9 cellular contexts compared by ENCODE assay signal in the genomic region with DNA sequence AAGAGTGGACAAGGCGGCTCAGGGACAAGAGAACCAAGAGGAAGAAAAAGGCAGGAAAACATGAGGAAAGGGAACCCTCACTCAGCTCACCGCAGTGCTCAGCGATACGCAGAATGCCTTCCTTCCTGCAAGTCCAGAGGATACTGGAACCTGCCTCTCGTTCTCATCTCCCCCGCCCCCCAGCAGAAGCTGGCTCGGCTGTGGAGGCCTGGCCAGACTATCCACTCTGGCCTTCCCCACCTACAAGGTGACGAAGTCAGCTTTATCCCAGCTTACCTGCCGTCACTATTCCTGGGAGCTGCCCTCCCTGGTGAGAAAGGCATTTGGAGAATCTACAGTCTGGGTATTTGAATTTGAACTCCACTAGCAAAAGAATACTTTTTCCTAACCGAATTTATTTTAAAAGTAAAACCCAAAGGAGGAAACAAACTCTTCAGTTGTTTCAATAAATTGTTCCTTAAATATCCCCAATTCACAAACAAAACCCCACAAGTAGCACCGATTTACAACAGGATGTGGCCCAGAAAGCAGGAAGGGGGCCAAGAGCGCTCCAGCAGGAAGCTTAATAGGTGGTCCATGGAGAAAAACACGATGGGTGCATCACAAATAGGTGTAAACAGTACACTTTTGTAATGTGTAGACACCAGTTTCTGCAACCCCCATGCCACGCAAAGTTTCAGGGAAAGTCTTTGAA. TPM values are rescaled to one million over a fixed set of nuclear protein-coding genes. Genes with fewer than 3 reads are reported as not detected.
DNase-seq lines count a peak whose midpoint lies in the region; ATAC-seq and TF ChIP-seq lines count a peak whose summit lies in the region.
"Had no signal": no experiment of that assay in that cellular context is flagged by ENCODE, and none has a peak within 500 bp of the region (broad histone marks: within the 10 kb centered on the region; RNA-seq: fewer than 3 reads in every experiment).

No MANE protein-coding gene starts in this region.

- H2AFZ ChIP-seq in Karpas-422 (ENCODE audit: low read length): no peak overlapping the region

- DNase-seq in AG10803 (ENCODE audit: low read depth) (peak; percentile 40), Karpas-422 (no peak), COLO829 (ENCODE audit: low spot score) (no peak), left lobe of liver (ENCODE audit: low spot score) (no peak), NCI-H2227 (lab: John Stamatoyannopoulos, UW; ENCODE audit: unreplicated experiment) (no peak)
- DNase-seq in stimulated activated CD4-positive, alpha-beta T cell treated with anti-CD3 and anti-CD28 coated beads, Interleukin-1b, Interleukin-23, amount 100 ng/mL, for 48 hours: no peak
- DNase-seq: NCI-H2107 had no signal

- peak overlapping the region; percentile 94 for H3K4me2 ChIP-seq in Karpas-422 (ENCODE audit: low read depth, low read length, poor library complexity, severe bottlenecking)

- H3K4me3 ChIP-seq in AG10803 (ENCODE audit: low read length) (peak overlapping the region; percentile 65), Karpas-422 (ENCODE audit: low read length) (no peak overlapping the region), duodenal mucosa (ENCODE audit: low read depth in 1 of 2, low read length in 2 of 2) (peak overlapping the region; percentile 78 to 92), mucosa of stomach (ENCODE audit: low read length) (peak overlapping the region; percentile 33)

- H3K79me2 ChIP-seq in Karpas-422 (ENCODE audit: low read length): peaks cover 94% of the 10 kb centered on the region

- no peak for ATAC-seq in left lobe of liver

- H4K20me1 ChIP-seq in Karpas-422 (ENCODE audit: insufficient read depth, low read depth, low read length): peaks cover 21% of the 10 kb centered on the region

- H3K4me1 ChIP-seq in Karpas-422 (ENCODE audit: low read length) (peaks cover 76% of the 10 kb centered on the region), duodenal mucosa (ENCODE audit: control insufficient read depth in 1 of 2, insufficient read depth in 2 of 2, low read length in 2 of 2) (peaks cover 43 to 44% of the 10 kb centered on the region in 2 donors), mucosa of stomach (ENCODE audit: control insufficient read depth, insufficient read depth, low read length) (peaks cover 34% of the 10 kb centered on the region)

- no peak overlapping the region for H3K9ac ChIP-seq in Karpas-422 (ENCODE audit: low read length)
- H3K9ac ChIP-seq in duodenal mucosa (ENCODE audit: low read depth in 1 of 2, low read length in 2 of 2): peak overlapping the region; percentile 57 to 93
- H3K9ac ChIP-seq in mucosa of stomach (ENCODE audit: low read length): peak overlapping the region; percentile 68

- H3K27ac ChIP-seq in Karpas-422 (ENCODE audit: low read length): no peak overlapping the region
- peak overlapping the region; percentile 71 for H3K27ac ChIP-seq in duodenal mucosa (ENCODE audit: low read depth, low read length)

- no peaks in the 10 kb centered on the region for H3K9me2 ChIP-seq in Karpas-422 (replicated peaks; ENCODE audit: insufficient read depth, low read length)

- TF ChIP-seq CTCF in AG10803 (conservative IDR thresholded peaks at IDR 0.05; ENCODE audit: low read length): no peak

- H3K9me3 ChIP-seq in Karpas-422 (ENCODE audit: low read length) (no peaks in the 10 kb centered on the region), duodenal mucosa (ENCODE audit: control insufficient read depth in 1 of 2, low read length in 2 of 2) (no peaks in the 10 kb centered on the region), mucosa of stomach (ENCODE audit: control insufficient read depth, low read length) (no peaks in the 10 kb centered on the region)

- H3K36me3 ChIP-seq in Karpas-422 (ENCODE audit: insufficient read depth, low read length) (no peaks in the 10 kb centered on the region), duodenal mucosa (ENCODE audit: control insufficient read depth in 1 of 2, insufficient read depth in 2 of 2, low read length in 2 of 2) (no peaks in the 10 kb centered on the region), mucosa of stomach (ENCODE audit: control insufficient read depth, insufficient read depth, low read length) (no peaks in the 10 kb centered on the region)

- H3K27me3 ChIP-seq in Karpas-422 (ENCODE audit: low read length) (no peaks in the 10 kb centered on the region), duodenal mucosa (ENCODE audit: control insufficient read depth in 1 of 2, insufficient read depth in 2 of 2, low read length in 2 of 2) (no peaks in the 10 kb centered on the region), mucosa of stomach (ENCODE audit: control insufficient read depth, insufficient read depth, low read length) (no peaks in the 10 kb centered on the region)

RNA-seq across cellular contexts. Expression of a gene that starts 2.1 kb away (rescaled TPM):
- 35.4 and 43.4 TPM in 2 replicates for total RNA-seq in Karpas-422 (2014; rRNA removed; shearing (Covaris generic); ENCODE audit: low replicate concordance)
- 22.8 TPM for total RNA-seq in left lobe of liver

RNA-seq across cellular contexts. Expression of a gene that starts 9.6 kb away (rescaled TPM):
- total RNA-seq in Karpas-422 (2014; rRNA removed; shearing (Covaris generic); ENCODE audit: low replicate concordance): 31.3 and 48.2 TPM in 2 replicates
- 19.3 TPM for total RNA-seq in left lobe of liver

RNA-seq across cellular contexts. Expression of a gene that starts 24.1 kb away (rescaled TPM):
- 15.9 and 22.1 TPM in 2 replicates for total RNA-seq in Karpas-422 (2014; rRNA removed; shearing (Covaris generic); ENCODE audit: low replicate concordance)
- total RNA-seq in left lobe of liver: 125 TPM
